19 cellular contexts compared by ENCODE assay signal in the genomic region with DNA sequence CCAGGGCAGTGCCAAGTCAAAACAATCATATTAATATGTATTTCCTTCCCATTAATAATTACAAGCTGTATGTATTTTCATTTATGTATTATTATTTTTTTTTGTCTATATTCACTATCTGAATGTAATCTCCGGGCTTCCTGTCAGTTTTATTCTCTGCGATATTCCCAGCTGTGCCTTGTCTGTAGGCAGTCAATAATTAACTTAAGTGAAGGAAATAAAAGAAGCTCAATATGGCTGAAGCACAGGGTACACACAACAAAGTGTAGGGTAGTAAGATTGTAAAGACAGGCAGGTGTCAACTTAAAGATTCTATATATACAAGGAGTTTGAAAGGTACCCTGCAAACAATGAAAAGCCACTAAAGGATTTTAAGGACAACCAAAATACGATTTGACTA.
"Had no signal": no experiment of that assay in that cellular context is flagged by ENCODE, and none has a peak within 500 bp of the region (broad histone marks: within the 10 kb centered on the region; RNA-seq: fewer than 3 reads in every experiment).

No MANE protein-coding gene starts in this region.

- H3K9me3 Mint-ChIP-seq: nephron progenitor cell had no signal

- H3K4me3 ChIP-seq: body of pancreas, colonic mucosa, ovary, prostate gland, sigmoid colon, smooth muscle cell, tibial nerve had no signal

- DNase-seq: activated CD4-positive, alpha-beta T cell treated with anti-CD3 and anti-CD28 coated beads for 48 hours; activated CD4-positive, alpha-beta T cell treated with anti-CD3 and anti-CD28 coated beads, Interleukin-2, amount 50 U/mL, for 48 hours; activated CD8-positive, alpha-beta memory T cell treated with anti-CD3 and anti-CD28 coated beads for 24 hours; activated T-cell treated with anti-CD3 and anti-CD28 coated beads, Interleukin-2, amount 50 U/mL, for 1 hour; aorta; body of pancreas; colonic mucosa; effector CD8-positive, alpha-beta T cell; nephron progenitor cell; ovary; sigmoid colon; stimulated activated CD4-positive, alpha-beta T cell treated with anti-CD3 and anti-CD28 coated beads, Interleukin-1b, Interleukin-23, amount 100 ng/mL, for 48 hours; stimulated activated naive CD4-positive, alpha-beta T cell treated with Interleukin-2 at 50 U/mL for 16 hours; T-helper 9 cell had no signal

- H3K4me2 ChIP-seq: smooth muscle cell had no signal

- H3K27me3 ChIP-seq: body of pancreas, colonic mucosa, ovary, sigmoid colon, tibial nerve had no signal

- H3K9me3 ChIP-seq: body of pancreas, colonic mucosa, ovary, prostate gland, sigmoid colon, tibial nerve had no signal

- H3K27me3 Mint-ChIP-seq: activated naive CD8-positive, alpha-beta T cell had no signal

- H3K36me3 ChIP-seq: colonic mucosa, ovary, prostate gland had no signal

- H3K4me1 ChIP-seq: body of pancreas, colonic mucosa, prostate gland, sigmoid colon, tibial nerve had no signal

- H3K27ac Mint-ChIP-seq: nephron progenitor cell had no signal

- H3K4me1 Mint-ChIP-seq: nephron progenitor cell had no signal

- H3K4me3 Mint-ChIP-seq: activated naive CD8-positive, alpha-beta T cell; nephron progenitor cell had no signal

- ATAC-seq: body of pancreas had no signal

- H3K27ac ChIP-seq: body of pancreas, colonic mucosa, ovary, prostate gland, sigmoid colon, tibial nerve, VCaP had no signal
